In the genomic region with DNA sequence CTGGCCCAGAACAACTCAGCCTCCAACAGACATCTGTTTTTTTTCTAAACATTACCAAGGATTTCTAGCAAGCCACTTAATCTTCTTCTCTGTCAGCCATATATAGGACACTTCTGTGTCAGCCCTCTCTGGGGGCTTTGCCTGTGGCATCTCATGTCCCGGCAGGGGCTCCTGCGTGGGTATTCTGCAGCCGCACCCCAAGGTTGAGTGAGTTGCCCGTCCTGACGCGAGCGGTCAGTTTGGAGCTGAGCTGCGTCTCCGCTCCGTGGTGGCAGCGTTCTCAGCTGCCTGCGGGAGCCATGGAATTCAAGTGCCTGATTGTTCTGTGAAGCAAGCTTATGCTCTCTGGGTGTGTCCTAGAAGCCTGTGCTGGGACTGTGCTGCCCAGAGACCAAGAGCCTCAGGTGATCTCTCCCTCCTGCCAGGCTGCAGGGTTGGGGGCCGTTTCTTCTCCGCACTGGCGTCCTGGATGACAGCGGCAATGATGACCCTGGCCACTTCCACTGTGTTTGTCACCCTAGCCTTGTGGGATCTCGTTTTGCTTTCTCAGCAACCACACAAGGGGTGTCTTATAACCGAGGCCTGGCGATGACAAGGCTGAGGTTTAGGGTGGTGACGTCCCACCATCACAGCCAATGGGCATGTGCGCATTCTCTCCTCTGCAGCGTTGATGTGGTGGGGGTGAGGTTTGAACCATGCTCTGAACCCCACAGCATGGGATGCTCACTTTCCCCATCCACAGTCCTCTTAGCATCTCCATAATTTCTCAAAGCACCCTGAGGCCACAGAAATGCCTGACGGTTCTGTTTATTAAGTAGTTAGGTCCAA, we compare ENCODE assay signal across 16 cellular contexts.
DNase-seq lines count a peak whose midpoint lies in the region; ATAC-seq and TF ChIP-seq lines count a peak whose summit lies in the region.
"Had no signal": no experiment of that assay in that cellular context is flagged by ENCODE, and none has a peak within 500 bp of the region (broad histone marks: within the 10 kb centered on the region; RNA-seq: fewer than 3 reads in every experiment).

No MANE protein-coding gene starts in this region.

- TF ChIP-seq CTCF in right atrium auricular region (IDR thresholded peaks at IDR 0.05): no peak
- no peak for TF ChIP-seq CTCF in osteocyte (IDR thresholded peaks at IDR 0.05)
- TF ChIP-seq CTCF in activated CD8-positive, alpha-beta T cell treated with anti-CD3 and anti-CD28 coated beads for 36 hours (IDR thresholded peaks at IDR 0.05): no peak
- TF ChIP-seq CTCF in stomach (IDR thresholded peaks at IDR 0.05): no peak

- POLR2A ChIA-PET in naive thymus-derived CD8-positive, alpha-beta T cell (lab: Charles Lee): interaction anchor here (0.6 kb wide), 1 partner anchor 1136 kb away, joined by 5 read pairs; no protein-coding TSS in a partner anchor
- POLR2A ChIA-PET in activated CD8-positive, alpha-beta T cell treated with anti-CD3 and anti-CD28 coated beads for 36 hours (lab: Charles Lee): no interaction called here

- no peaks in the 10 kb centered on the region for H3K9me3 Mint-ChIP-seq in osteocyte (ENCODE audit: unreplicated experiment)
- H3K9me3 Mint-ChIP-seq in naive thymus-derived CD8-positive, alpha-beta T cell: no peaks in the 10 kb centered on the region
- no peaks in the 10 kb centered on the region for H3K9me3 Mint-ChIP-seq in activated CD8-positive, alpha-beta T cell treated with anti-CD3 and anti-CD28 coated beads for 36 hours
- H3K9me3 Mint-ChIP-seq: CD4-positive, alpha-beta T cell; IgD-negative memory B cell had no signal

- CTCF ChIA-PET in activated CD8-positive, alpha-beta T cell treated with anti-CD3 and anti-CD28 coated beads for 36 hours (lab: Charles Lee): no interaction called here

- H3K36me3 ChIP-seq in right atrium auricular region (no peaks in the 10 kb centered on the region), stomach (peaks cover 0 to 3% (median 0%) of the 10 kb centered on the region in 4 donors)

- no peak overlapping the region for H3K27ac ChIP-seq in right atrium auricular region
- no peak overlapping the region for H3K27ac ChIP-seq in stomach

- H3K27me3 ChIP-seq in right atrium auricular region (no peaks in the 10 kb centered on the region), stomach (no peaks in the 10 kb centered on the region)

- intact Hi-C loops in left ventricle myocardium superior (cut with micrococcal nuclease) (no loop called here), stomach (cut with DNase I; ENCODE audit: low total_unique reads) (no loop called here)
- intact Hi-C loops in activated CD8-positive, alpha-beta T cell treated with anti-CD3 and anti-CD28 coated beads for 36 hours (cut with micrococcal nuclease): no loop called here

- no peak for TF ChIP-seq EP300 in stomach (IDR thresholded peaks at IDR 0.05)

- no peaks in the 10 kb centered on the region for H3K9me3 ChIP-seq in right atrium auricular region
- H3K9me3 ChIP-seq in stomach: no peaks in the 10 kb centered on the region

- WGBS in stomach, 5 donors: 82 to 89% (median 84%) methylated on average over 17 to 23 of the region's 23 CpGs

- H3K4me1 Mint-ChIP-seq in osteocyte (ENCODE audit: unreplicated experiment): no peaks in the 10 kb centered on the region
- H3K4me1 Mint-ChIP-seq in naive thymus-derived CD8-positive, alpha-beta T cell: peaks cover 4 to 10% (median 8%) of the 10 kb centered on the region in 4 donors
- H3K4me1 Mint-ChIP-seq in activated CD8-positive, alpha-beta T cell treated with anti-CD3 and anti-CD28 coated beads for 36 hours (ENCODE audit: low read depth): peaks cover 9% of the 10 kb centered on the region
- H3K4me1 Mint-ChIP-seq: B cell had no signal

- H3K36me3 Mint-ChIP-seq in osteocyte (ENCODE audit: unreplicated experiment): no peaks in the 10 kb centered on the region
- no peaks in the 10 kb centered on the region for H3K36me3 Mint-ChIP-seq in naive thymus-derived CD8-positive, alpha-beta T cell
- no peaks in the 10 kb centered on the region for H3K36me3 Mint-ChIP-seq in activated CD8-positive, alpha-beta T cell treated with anti-CD3 and anti-CD28 coated beads for 36 hours (ENCODE audit: low read depth)
- H3K36me3 Mint-ChIP-seq: IgD-negative memory B cell had no signal

- DNase-seq in right atrium auricular region (ENCODE audit: low spot score): peak; percentile 28
- no peak for DNase-seq in left ventricle myocardium superior
- peak; percentile 42 for DNase-seq in islet precursor cell
- DNase-seq in osteocyte (ENCODE audit: extremely low spot score, unreplicated experiment): peak; percentile 76
- no peak for DNase-seq in HuH-7 (ENCODE audit: low spot score)
- DNase-seq in naive thymus-derived CD8-positive, alpha-beta T cell: no peak
- DNase-seq in activated CD8-positive, alpha-beta T cell treated with anti-CD3 and anti-CD28 coated beads for 36 hours: no peak
- no peak for DNase-seq in stomach
- DNase-seq: ACHN; C1 segment of cervical spinal cord; Calu3; CD4-positive, alpha-beta T cell; DMS 273 treated with DMSO at 0.1 percent for 48 hours had no signal

- H3K27ac Mint-ChIP-seq in osteocyte (ENCODE audit: unreplicated experiment): no peak overlapping the region
- no peak overlapping the region for H3K27ac Mint-ChIP-seq in naive thymus-derived CD8-positive, alpha-beta T cell
- H3K27ac Mint-ChIP-seq in activated CD8-positive, alpha-beta T cell treated with anti-CD3 and anti-CD28 coated beads for 36 hours: no peak overlapping the region
- H3K27ac Mint-ChIP-seq: B cell; CD4-positive, alpha-beta T cell; IgD-negative memory B cell had no signal

- H3K4me3 ChIP-seq in right atrium auricular region: no peak overlapping the region
- H3K4me3 ChIP-seq in stomach: no peak overlapping the region

- peaks cover 0 to 6% of the 10 kb centered on the region in 2 donors for H3K4me1 ChIP-seq in right atrium auricular region
- no peaks in the 10 kb centered on the region for H3K4me1 ChIP-seq in stomach

- no peak for TF ChIP-seq POLR2A in stomach (IDR thresholded peaks at IDR 0.05)

- no peak overlapping the region for H3K4me3 Mint-ChIP-seq in osteocyte (ENCODE audit: unreplicated experiment)
- no peak overlapping the region for H3K4me3 Mint-ChIP-seq in naive thymus-derived CD8-positive, alpha-beta T cell
- H3K4me3 Mint-ChIP-seq in activated CD8-positive, alpha-beta T cell treated with anti-CD3 and anti-CD28 coated beads for 36 hours: no peak overlapping the region
- H3K4me3 Mint-ChIP-seq: B cell; CD4-positive, alpha-beta T cell; IgD-negative memory B cell had no signal

- no peak for ATAC-seq in left ventricle myocardium superior
- ATAC-seq in naive thymus-derived CD8-positive, alpha-beta T cell: no peak
- ATAC-seq in activated CD8-positive, alpha-beta T cell treated with anti-CD3 and anti-CD28 coated beads for 36 hours: no peak
- ATAC-seq: HCT116 had no signal

- H3K27me3 Mint-ChIP-seq in osteocyte (ENCODE audit: unreplicated experiment): no peaks in the 10 kb centered on the region
- H3K27me3 Mint-ChIP-seq in naive thymus-derived CD8-positive, alpha-beta T cell: peaks cover 0 to 3% (median 0%) of the 10 kb centered on the region in 5 donors
- no peaks in the 10 kb centered on the region for H3K27me3 Mint-ChIP-seq in activated CD8-positive, alpha-beta T cell treated with anti-CD3 and anti-CD28 coated beads for 36 hours
- H3K27me3 Mint-ChIP-seq: B cell; CD4-positive, alpha-beta T cell; IgD-negative memory B cell had no signal

Comparison
In these comparisons a context has a peak if more than half of its experiments do, and no peak if none do; other contexts are left out.
1. DNase-seq: peak in right atrium auricular region (single experiment), islet precursor cell (single experiment) and osteocyte (single experiment); none in left ventricle myocardium superior (single experiment), HuH-7 (single experiment), naive thymus-derived CD8-positive, alpha-beta T cell (0 of 10), activated CD8-positive, alpha-beta T cell treated with anti-CD3 and anti-CD28 coated beads for 36 hours (single experiment) and stomach (single experiment).